Comparison of ENCODE assay signal across 1 cellular context in genomic region chr5:88128813-88129212, GRCh38.
A peak's percentile ranks its signal among the peaks of the same experiment; 100 is the strongest.
TF ChIP-seq lines count a peak whose summit lies in the region.

No MANE protein-coding gene starts in this region.

TF ChIP-seq in HepG2, 621 proteins besides CTCF, POLR2A, EP300 and RAD21 (continued from another document and continues in another):
- TF ChIP-seq SRSF4 (IDR thresholded peaks at IDR 0.05; ENCODE audit: low read depth, low read length, poor library complexity, severe bottlenecking): no peak
- TF ChIP-seq ZBTB46 (CRISPR knock-in tag; IDR thresholded peaks at IDR 0.05; ENCODE audit: borderline replicate concordance): no peak
- TF ChIP-seq ZFY (CRISPR knock-in tag; IDR thresholded peaks at IDR 0.05): no peak
- TF ChIP-seq KMT2A (CRISPR knock-in tag; IDR thresholded peaks at IDR 0.05): no peak
- no peak for TF ChIP-seq ZNF224 (CRISPR knock-in tag; IDR thresholded peaks at IDR 0.05)
- TF ChIP-seq ZHX2 (IDR thresholded peaks at IDR 0.05; ENCODE audit: low read depth): no peak
- no peak for TF ChIP-seq ZHX2 (CRISPR knock-in tag; IDR thresholded peaks at IDR 0.05; ENCODE audit: borderline replicate concordance)
- no peak for TF ChIP-seq ZNF674 (CRISPR knock-in tag; IDR thresholded peaks at IDR 0.05; ENCODE audit: low read depth)
- TF ChIP-seq MEIS1 (CRISPR knock-in tag; IDR thresholded peaks at IDR 0.05; ENCODE audit: borderline replicate concordance): no peak
- no peak for TF ChIP-seq NFYB (CRISPR knock-in tag; IDR thresholded peaks at IDR 0.05)
- no peak for TF ChIP-seq RORA (CRISPR knock-in tag; IDR thresholded peaks at IDR 0.05)
- TF ChIP-seq STAT6 (CRISPR knock-in tag; IDR thresholded peaks at IDR 0.05; ENCODE audit: borderline replicate concordance): no peak
- TF ChIP-seq ZNF280D (CRISPR knock-in tag; IDR thresholded peaks at IDR 0.05): 0 out of 2 replicates have a peak, but pooled peaks have one; percentile 35
- TF ChIP-seq ZNF770 (CRISPR knock-in tag; IDR thresholded peaks at IDR 0.05): no peak
- peak; percentile 83 for TF ChIP-seq RARA (CRISPR knock-in tag; IDR thresholded peaks at IDR 0.05)
- TF ChIP-seq ATF2 (CRISPR knock-in tag; IDR thresholded peaks at IDR 0.05): peak; percentile 57; the same call in 1 of the 2 replicates
- TF ChIP-seq ZFP41 (CRISPR knock-in tag; IDR thresholded peaks at IDR 0.05; ENCODE audit: borderline replicate concordance): no peak
- TF ChIP-seq TP53 (CRISPR knock-in tag; conservative IDR thresholded peaks at IDR 0.05): no peak
- TF ChIP-seq NFE2 (CRISPR knock-in tag; IDR thresholded peaks at IDR 0.05): no peak
- peak; percentile 57; the same call in 1 of the 2 replicates for TF ChIP-seq ARID3A (IDR thresholded peaks at IDR 0.05; ENCODE audit: low read depth, low read length)
- no peak for TF ChIP-seq ZNF839 (CRISPR knock-in tag; IDR thresholded peaks at IDR 0.05; ENCODE audit: borderline replicate concordance)
- TF ChIP-seq JUND (CRISPR knock-in tag; IDR thresholded peaks at IDR 0.05): no peak
- 0 out of 2 replicates have a peak, but pooled peaks have one; percentile 28 for TF ChIP-seq ZNF124 (CRISPR knock-in tag; IDR thresholded peaks at IDR 0.05)
- TF ChIP-seq ZSCAN22 (CRISPR knock-in tag; IDR thresholded peaks at IDR 0.05): no peak
- no peak for TF ChIP-seq ZNF432 (CRISPR knock-in tag; IDR thresholded peaks at IDR 0.05; ENCODE audit: borderline replicate concordance)
- no peak for TF ChIP-seq YY1 (IDR thresholded peaks at IDR 0.05; ENCODE audit: insufficient read depth, insufficient replicate concordance, low read depth, low read length)
- no peak for TF ChIP-seq CBX2 (IDR thresholded peaks at IDR 0.05; ENCODE audit: low read depth, low read length)
- no peak for TF ChIP-seq CBX2 (CRISPR knock-in tag; IDR thresholded peaks at IDR 0.05; ENCODE audit: low read depth)
- TF ChIP-seq NFYC (CRISPR knock-in tag; IDR thresholded peaks at IDR 0.05): no peak
- no peak for TF ChIP-seq TIGD3 (CRISPR knock-in tag; IDR thresholded peaks at IDR 0.05; ENCODE audit: borderline replicate concordance)
- no peak for TF ChIP-seq WIZ (CRISPR knock-in tag; IDR thresholded peaks at IDR 0.05)
- no peak for TF ChIP-seq THAP7 (CRISPR knock-in tag; IDR thresholded peaks at IDR 0.05)
- peak; percentile 89; the same call in 1 of the 2 replicates for TF ChIP-seq ISL2 (CRISPR knock-in tag; IDR thresholded peaks at IDR 0.05)
- TF ChIP-seq STAG1 (CRISPR knock-in tag; IDR thresholded peaks at IDR 0.05): no peak
- TF ChIP-seq ETV5 (CRISPR knock-in tag; IDR thresholded peaks at IDR 0.05; ENCODE audit: borderline replicate concordance): peak; percentile 32; the same call in 1 of the 2 replicates
- TF ChIP-seq THAP8 (CRISPR knock-in tag; IDR thresholded peaks at IDR 0.05; ENCODE audit: borderline replicate concordance): no peak
- no peak for TF ChIP-seq CBX5 (CRISPR knock-in tag; IDR thresholded peaks at IDR 0.05; ENCODE audit: borderline replicate concordance)
